Comparison of ENCODE assay signal across 35 cellular contexts in the genomic region with DNA sequence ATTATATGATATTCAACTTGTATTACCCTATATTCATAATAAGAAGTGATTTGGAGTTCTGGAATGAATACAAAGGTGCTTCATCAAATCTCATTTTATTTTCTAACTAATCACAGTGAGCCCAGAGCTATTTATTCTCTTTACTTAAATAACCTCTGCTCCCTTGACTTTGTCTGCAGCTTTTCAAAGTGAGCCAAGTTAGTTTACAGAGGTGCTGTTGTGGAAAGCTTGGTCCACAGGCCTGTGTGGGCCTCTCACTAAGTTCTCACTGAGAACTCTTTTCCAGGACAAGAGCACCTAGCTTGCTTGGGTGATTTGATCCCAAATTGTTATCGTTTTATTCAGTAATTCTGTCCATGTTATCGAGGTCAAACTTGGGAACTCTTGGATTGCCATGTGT.
"Had no signal": no experiment of that assay in that cellular context is flagged by ENCODE, and none has a peak within 500 bp of the region (broad histone marks: within the 10 kb centered on the region; RNA-seq: fewer than 3 reads in every experiment).

No MANE protein-coding gene starts in this region.

- H3K27ac ChIP-seq: KMS-11 had no signal

- DNase-seq: Karpas-422, Kasumi-1, KBM-7, KG1, MG63, MM.1S, MV-4-11, NCI-H1048, NCI-H1092, NCI-H1092 treated with DMSO at 0.1 percent for 48 hours, NCI-H1105, NCI-H1105 treated with DMSO at 0.1 percent for 48 hours, NCI-H1417, NCI-H1417 treated with DMSO at 0.1 percent for 48 hours, NCI-H1436, NCI-H1436 treated with DMSO at 0.1 percent for 48 hours, NCI-H146, NCI-H1694, NCI-H1694 treated with DMSO at 0.1 percent for 48 hours, NCI-H187, NCI-H187 treated with DMSO at 0.1 percent for 48 hours, NCI-H1930, NCI-H2029, NCI-H2029 treated with DMSO at 0.1 percent for 48 hours, NCI-H2081, NCI-H2081 treated with DMSO at 0.1 percent for 48 hours, NCI-H2107, NCI-H2171, NCI-H2171 treated with DMSO at 0.1 percent for 48 hours, NCI-H2227 treated with DMSO at 0.1 percent for 48 hours, NCI-H226, NCI-H345, NCI-H446, NCI-H446 treated with DMSO at 0.1 percent for 48 hours had no signal

- H3K36me3 ChIP-seq: MG63 had no signal

- H3K27me3 ChIP-seq: MG63 had no signal

- H3K4me3 ChIP-seq: MG63 had no signal
